Comparison of ENCODE assay signal across 10 cellular contexts in the genomic region with DNA sequence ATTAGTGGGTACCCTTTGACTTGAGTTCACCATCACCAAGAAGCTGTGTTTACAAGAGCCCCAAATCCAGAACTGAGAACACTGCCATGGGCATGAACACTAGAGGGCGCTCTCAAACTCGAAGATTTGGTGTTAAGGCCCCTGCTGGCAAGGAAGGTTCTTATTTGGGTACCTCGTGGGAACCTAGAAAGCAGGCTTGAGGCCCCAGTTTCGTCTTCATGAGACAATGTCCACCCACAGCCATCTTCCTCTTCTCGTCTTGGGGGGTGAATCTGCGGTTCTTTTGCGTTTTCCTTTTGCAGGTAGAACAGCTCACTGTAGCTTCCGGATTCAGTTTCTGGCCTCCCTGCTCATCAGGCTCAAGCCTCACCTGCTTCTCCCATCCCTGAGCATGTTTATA.
DNase-seq lines count a peak whose midpoint lies in the region; ATAC-seq and TF ChIP-seq lines count a peak whose summit lies in the region.
"Had no signal": no experiment of that assay in that cellular context is flagged by ENCODE, and none has a peak within 500 bp of the region (broad histone marks: within the 10 kb centered on the region; RNA-seq: fewer than 3 reads in every experiment).

No MANE protein-coding gene starts in this region.

- H3K4me3 Mint-ChIP-seq in Calu3 (ENCODE audit: low read depth, unreplicated experiment): no peak overlapping the region
- H3K4me3 Mint-ChIP-seq: activated naive CD8-positive, alpha-beta T cell; stimulated activated naive CD8-positive, alpha-beta T cell treated with anti-CD3 and anti-CD28 coated beads, Interleukin-15, Interleukin-2, amounts not matched to agents 100 ng/mL and 50 ng/mL, for 24 hours had no signal

- CTCF ChIA-PET in Calu3 (lab: Charles Lee): no interaction called here

- no peak for TF ChIP-seq CTCF in Calu3 (IDR thresholded peaks at IDR 0.05; ENCODE audit: unreplicated experiment)

- no peaks in the 10 kb centered on the region for H3K36me3 Mint-ChIP-seq in Calu3 (ENCODE audit: insufficient read depth, unreplicated experiment)
- H3K36me3 Mint-ChIP-seq: activated naive CD8-positive, alpha-beta T cell had no signal

- ATAC-seq in HG03108 (IDR thresholded peaks at IDR 0.05; ENCODE audit: unreplicated experiment): peak; percentile 48

- DNase-seq in DMS114 treated with DMSO at 0.1 percent for 48 hours (lab: John Stamatoyannopoulos, UW; ENCODE audit: unreplicated experiment): peak; percentile 25
- DNase-seq in GM19238 (ENCODE audit: insufficient read length, low spot score): peak; percentile 31
- DNase-seq in NCI-H748 treated with DMSO at 0.1 percent for 48 hours (lab: John Stamatoyannopoulos, UW): peak; percentile 90
- peak; percentile 78 for DNase-seq in activated effector memory CD4-positive, alpha-beta T cell treated with anti-CD3 and anti-CD28 coated beads, Interleukin-2, amount 50 U/mL, for 16 hours
- peak; percentile 59 for DNase-seq in iPS DF 19.7 (ENCODE audit: low read depth, low spot score)
- peak; percentile 65 for DNase-seq in stimulated activated CD8-positive, alpha-beta memory T cell treated with anti-CD3 and anti-CD28 coated beads, Interleukin-4, amount 100 ng/mL, for 48 hours
- DNase-seq in Calu3: no peak

- peaks cover 9% of the 10 kb centered on the region for H3K9me3 Mint-ChIP-seq in Calu3 (ENCODE audit: low read depth, unreplicated experiment)
- H3K9me3 Mint-ChIP-seq: stimulated activated naive CD8-positive, alpha-beta T cell treated with anti-CD3 and anti-CD28 coated beads, Interleukin-15, Interleukin-2, amounts not matched to agents 100 ng/mL and 50 ng/mL, for 24 hours had no signal

- H3K4me1 Mint-ChIP-seq in Calu3 (ENCODE audit: low read depth, unreplicated experiment): no peaks in the 10 kb centered on the region

- H3K27ac Mint-ChIP-seq in Calu3 (ENCODE audit: unreplicated experiment): no peak overlapping the region
- H3K27ac Mint-ChIP-seq: activated naive CD8-positive, alpha-beta T cell; stimulated activated naive CD8-positive, alpha-beta T cell treated with anti-CD3 and anti-CD28 coated beads, Interleukin-15, Interleukin-2, amounts not matched to agents 100 ng/mL and 50 ng/mL, for 24 hours had no signal

- no peaks in the 10 kb centered on the region for H3K27me3 Mint-ChIP-seq in Calu3 (ENCODE audit: unreplicated experiment)
- H3K27me3 Mint-ChIP-seq: activated naive CD8-positive, alpha-beta T cell; stimulated activated naive CD8-positive, alpha-beta T cell treated with anti-CD3 and anti-CD28 coated beads, Interleukin-15, Interleukin-2, amounts not matched to agents 100 ng/mL and 50 ng/mL, for 24 hours had no signal

- intact Hi-C loops in Calu3 (cut with micrococcal nuclease; ENCODE audit: unreplicated experiment): no loop called here

- no TSS peak for BruUV-seq in Calu3 (replicated peaks; lab: Mats Ljungman, UMichigan)
